ENCODE assay signal across 33 cellular contexts in the genomic region with DNA sequence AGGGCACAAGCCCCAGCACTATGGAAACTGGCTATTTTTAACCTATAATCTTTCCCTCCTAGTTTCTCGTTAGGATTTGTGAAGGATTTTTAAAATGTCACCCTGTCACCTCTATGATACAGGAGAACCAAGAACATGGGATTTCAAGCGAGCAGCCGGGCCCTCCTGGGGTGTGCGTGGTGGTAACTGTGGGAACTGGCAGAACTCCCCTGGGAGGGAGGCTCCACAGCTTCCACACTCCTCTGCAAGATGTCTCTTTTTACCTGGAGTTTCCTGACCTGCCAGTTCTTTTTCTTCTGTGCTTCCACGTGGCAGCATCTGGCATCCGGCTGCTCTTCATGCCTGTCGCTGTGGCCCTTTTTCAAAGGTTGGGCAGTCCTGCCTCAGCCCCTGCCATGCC.
"Had no signal": no experiment of that assay in that cellular context is flagged by ENCODE, and none has a peak within 500 bp of the region (broad histone marks: within the 10 kb centered on the region; RNA-seq: fewer than 3 reads in every experiment).

No MANE protein-coding gene starts in this region.

- H3K27me3 Mint-ChIP-seq: activated CD4-positive, alpha-beta memory T cell treated with anti-CD3 and anti-CD28 coated beads for 36 hours; activated CD4-positive, alpha-beta T cell treated with anti-CD3 and anti-CD28 coated beads, Interleukin-2, amount 10 ng/mL, durations not matched to agents 24 days and 14 days; activated CD8-positive, alpha-beta memory T cell treated with anti-CD3 and anti-CD28 coated beads, Interleukin-2, amount 10 ng/mL, durations not matched to agents 7 days and 5 days had no signal

- ATAC-seq: activated CD4-positive, alpha-beta T cell treated with anti-CD3 and anti-CD28 coated beads for 36 hours; activated CD8-positive, alpha-beta memory T cell treated with anti-CD3 and anti-CD28 coated beads, Interleukin-2, amount 10 ng/mL, durations not matched to agents 7 days and 5 days; activated CD8-positive, alpha-beta T cell treated with anti-CD3 and anti-CD28 coated beads, Interleukin-2, amount 10 ng/mL, durations not matched to agents 7 days and 5 days; gastroesophageal sphincter; heart right ventricle had no signal

- H3K27me3 ChIP-seq: cardiac muscle cell, colonic mucosa, hepatocyte had no signal

- DNase-seq: activated CD4-positive, alpha-beta memory T cell treated with anti-CD3 and anti-CD28 coated beads for 36 hours; activated CD4-positive, alpha-beta T cell treated with anti-CD3 and anti-CD28 coated beads for 36 hours; activated CD4-positive, alpha-beta T cell treated with anti-CD3 and anti-CD28 coated beads, Interleukin-2, amount 10 ng/mL, durations not matched to agents 24 days and 14 days; activated CD4-positive, CD25-positive, alpha-beta regulatory T cell; activated CD4-positive, CD25-positive, alpha-beta regulatory T cell treated with anti-CD3 and anti-CD28 coated beads, Interleukin-2, amount 50 U/mL, for 72 hours; activated CD8-positive, alpha-beta memory T cell treated with anti-CD3 and anti-CD28 coated beads, Interleukin-2, amount 10 ng/mL, durations not matched to agents 7 days and 5 days; activated CD8-positive, alpha-beta memory T cell treated with anti-CD3 and anti-CD28 coated beads, Interleukin-2, amount 50 U/mL, for 4 hours; activated CD8-positive, alpha-beta T cell treated with anti-CD3 and anti-CD28 coated beads, Interleukin-2, amount 10 ng/mL, durations not matched to agents 7 days and 5 days; activated effector memory CD4-positive, alpha-beta T cell treated with anti-CD3 and anti-CD28 coated beads, Interleukin-2, amount 50 U/mL, for 16 hours; activated naive CD4-positive, alpha-beta T cell treated with anti-CD3 and anti-CD28 coated beads, Interleukin-2, amount 50 U/mL, for 16 hours; activated T-cell treated with anti-CD3 and anti-CD28 coated beads, Interleukin-2, amount 50 U/mL, for 1 hour; activated T-cell treated with anti-CD3 and anti-CD28 coated beads, Interleukin-2, amount 50 U/mL, for 48 hours; amniotic stem cell; anterior cingulate cortex; central memory CD4-positive, alpha-beta T cell; cerebellar nuclear complex; colonic mucosa; effector CD8-positive, alpha-beta T cell; esophagus squamous epithelium; foreskin melanocyte; heart right ventricle; T-helper 2 cell had no signal

- H3K9me3 Mint-ChIP-seq: activated CD4-positive, alpha-beta memory T cell treated with anti-CD3 and anti-CD28 coated beads for 36 hours; activated CD4-positive, alpha-beta T cell treated with anti-CD3 and anti-CD28 coated beads, Interleukin-2, amount 10 ng/mL, durations not matched to agents 24 days and 14 days; activated T-helper 1 cell treated with anti-CD3 and anti-CD28 coated beads, Interleukin-12 subunit alpha, Interleukin-12 subunit beta, Interleukin-2, Interleukin-4 antibody, amounts not matched to agents 30 ng/mL and 10 ng/mL and 1 ng/mL, durations not matched to agents 14 hours and 24 hours and 36 hours; activated T-helper 2 cell treated with anti-CD3 and anti-CD28 coated beads, Interferon-gamma antibody, Interleukin-2, Interleukin-4, amounts not matched to agents 10 μg/mL and 5 μg/mL and 100 μg/mL, durations not matched to agents 14 hours and 24 hours and 36 hours had no signal

- H2AFZ ChIP-seq: hepatocyte had no signal

- H3K79me2 ChIP-seq: hepatocyte had no signal

- H3K4me1 ChIP-seq: breast epithelium, colonic mucosa, esophagus squamous epithelium, gastroesophageal sphincter, heart right ventricle had no signal

- H3K4me3 ChIP-seq: breast epithelium, cardiac muscle cell, colonic mucosa, esophagus squamous epithelium, gastroesophageal sphincter, heart right ventricle, hepatocyte had no signal

- H3K9me3 ChIP-seq: breast epithelium, colonic mucosa, esophagus squamous epithelium, gastroesophageal sphincter, heart right ventricle had no signal

- H3K4me1 Mint-ChIP-seq: activated CD4-positive, alpha-beta T cell treated with anti-CD3 and anti-CD28 coated beads for 36 hours; activated CD4-positive, alpha-beta T cell treated with anti-CD3 and anti-CD28 coated beads, Interleukin-2, amount 10 ng/mL, durations not matched to agents 24 days and 14 days; activated CD8-positive, alpha-beta memory T cell treated with anti-CD3 and anti-CD28 coated beads, Interleukin-2, amount 10 ng/mL, durations not matched to agents 7 days and 5 days had no signal

- H3K27ac Mint-ChIP-seq: activated CD4-positive, alpha-beta memory T cell treated with anti-CD3 and anti-CD28 coated beads for 36 hours; activated CD4-positive, alpha-beta T cell treated with anti-CD3 and anti-CD28 coated beads for 36 hours; activated CD4-positive, alpha-beta T cell treated with anti-CD3 and anti-CD28 coated beads, Interleukin-2, amount 10 ng/mL, durations not matched to agents 24 days and 14 days; activated CD8-positive, alpha-beta memory T cell treated with anti-CD3 and anti-CD28 coated beads, Interleukin-2, amount 10 ng/mL, durations not matched to agents 7 days and 5 days; activated CD8-positive, alpha-beta T cell treated with anti-CD3 and anti-CD28 coated beads, Interleukin-2, amount 10 ng/mL, durations not matched to agents 7 days and 5 days; activated naive CD8-positive, alpha-beta T cell; activated T-helper 1 cell treated with anti-CD3 and anti-CD28 coated beads, Interleukin-12 subunit alpha, Interleukin-12 subunit beta, Interleukin-2, Interleukin-4 antibody, amounts not matched to agents 30 ng/mL and 10 ng/mL and 1 ng/mL, durations not matched to agents 14 hours and 24 hours and 36 hours; activated T-helper 2 cell treated with anti-CD3 and anti-CD28 coated beads, Interferon-gamma antibody, Interleukin-2, Interleukin-4, amounts not matched to agents 10 μg/mL and 5 μg/mL and 100 μg/mL, durations not matched to agents 14 hours and 24 hours and 36 hours had no signal

- H3K4me2 ChIP-seq: hepatocyte had no signal

- H3K4me3 Mint-ChIP-seq: activated CD4-positive, alpha-beta memory T cell treated with anti-CD3 and anti-CD28 coated beads for 36 hours; activated CD4-positive, alpha-beta T cell treated with anti-CD3 and anti-CD28 coated beads for 36 hours; activated CD4-positive, alpha-beta T cell treated with anti-CD3 and anti-CD28 coated beads, Interleukin-2, amount 10 ng/mL, durations not matched to agents 24 days and 14 days; activated CD8-positive, alpha-beta memory T cell treated with anti-CD3 and anti-CD28 coated beads, Interleukin-2, amount 10 ng/mL, durations not matched to agents 7 days and 5 days; activated CD8-positive, alpha-beta T cell treated with anti-CD3 and anti-CD28 coated beads, Interleukin-2, amount 10 ng/mL, durations not matched to agents 7 days and 5 days; activated naive CD8-positive, alpha-beta T cell; activated T-helper 1 cell treated with anti-CD3 and anti-CD28 coated beads, Interleukin-12 subunit alpha, Interleukin-12 subunit beta, Interleukin-2, Interleukin-4 antibody, amounts not matched to agents 30 ng/mL and 10 ng/mL and 1 ng/mL, durations not matched to agents 14 hours and 24 hours and 36 hours had no signal

- FAIRE-seq: astrocyte, endometrium, endothelial cell of umbilical vein had no signal

- H3K36me3 ChIP-seq: breast epithelium, cardiac muscle cell, colonic mucosa, esophagus squamous epithelium, gastroesophageal sphincter, heart right ventricle had no signal

- H3K27ac ChIP-seq: breast epithelium, cardiac muscle cell, colonic mucosa, epithelial cell of prostate, esophagus squamous epithelium, gastroesophageal sphincter, heart right ventricle, hepatocyte had no signal

- H3K36me3 Mint-ChIP-seq: activated CD4-positive, alpha-beta memory T cell treated with anti-CD3 and anti-CD28 coated beads for 36 hours; activated CD8-positive, alpha-beta memory T cell treated with anti-CD3 and anti-CD28 coated beads, Interleukin-2, amount 10 ng/mL, durations not matched to agents 7 days and 5 days; activated naive CD8-positive, alpha-beta T cell had no signal
